8 cellular contexts compared by ENCODE assay signal in genomic region chr5:132180134-132180745, GRCh38. TPM values are rescaled to one million over a fixed set of nuclear protein-coding genes. Genes with fewer than 3 reads are reported as not detected.
DNase-seq lines count a peak whose midpoint lies in the region; ATAC-seq, FAIRE-seq and TF ChIP-seq lines count a peak whose summit lies in the region.

No MANE protein-coding gene starts in this region.

- no peak overlapping the region for H3K27ac ChIP-seq in endothelial cell of umbilical vein (ENCODE audit: insufficient read depth, low read depth, low read length)

- ATAC-seq in mucosa of descending colon (peak; percentile 77), GM18867 (IDR thresholded peaks at IDR 0.05; ENCODE audit: unreplicated experiment) (no peak), GM21447 (IDR thresholded peaks at IDR 0.05; ENCODE audit: unreplicated experiment) (no peak)

- peak; percentile 74 for DNase-seq in DMS53 treated with DMSO at 0.1 percent for 48 hours (lab: John Stamatoyannopoulos, UW; ENCODE audit: unreplicated experiment)
- DNase-seq in HFFc6 = peak; percentile 41
- DNase-seq in RPMI8226 = peak; percentile 65
- peak; percentile 78 for DNase-seq in endothelial cell of umbilical vein (ENCODE audit: low read depth, low spot score)
- DNase-seq in mucosa of descending colon = peak in 1 of 3 donors; percentile 27
- no peak for DNase-seq in effector CD4-positive, alpha-beta T cell

- no peak overlapping the region for H3K4me3 Mint-ChIP-seq in HFFc6

- H3K27me3 Mint-ChIP-seq in HFFc6 (ENCODE audit: insufficient read depth) = no peaks in the 10 kb centered on the region

- peaks cover 27% of the 10 kb centered on the region for H3K4me1 Mint-ChIP-seq in HFFc6 (ENCODE audit: low read depth)

- H3K9ac ChIP-seq in endothelial cell of umbilical vein (replicated peaks; ENCODE audit: extremely low read depth, insufficient read depth, low read length) = no peak overlapping the region

- H3K27ac Mint-ChIP-seq in HFFc6 = peak overlapping the region; percentile 44; the same call in 1 of the 2 replicates

- H3K4me2 ChIP-seq in endothelial cell of umbilical vein (ENCODE audit: insufficient read depth, low read length) = peak overlapping the region; percentile 48

- no peak overlapping the region for H2AFZ ChIP-seq in endothelial cell of umbilical vein (ENCODE audit: low read depth, low read length)

- no peaks in the 10 kb centered on the region for H4K20me1 ChIP-seq in endothelial cell of umbilical vein (replicated peaks; ENCODE audit: control insufficient read depth, extremely low read depth, insufficient read depth, low read length)

- H3K36me3 ChIP-seq in endothelial cell of umbilical vein (ENCODE audit: control insufficient read depth in 2 of 2, extremely low read depth in 1 of 2, insufficient read depth in 2 of 2, low read length in 2 of 2) (no peaks in the 10 kb centered on the region), mucosa of descending colon (ENCODE audit: low read depth) (no peaks in the 10 kb centered on the region)

- BruUV-seq in endothelial cell of umbilical vein (replicated peaks; lab: Mats Ljungman, UMichigan) = no TSS peak

- FAIRE-seq in endothelial cell of umbilical vein (lab: Jason Lieb, UNC) = peak; percentile 74

- POLR2A ChIA-PET in endothelial cell of umbilical vein (lab: Charles Lee) = no interaction called here

- CTCF ChIA-PET in endothelial cell of umbilical vein (lab: Charles Lee) = interaction anchor here (0.7 to 3.7 kb wide), 20 partner anchors 10 to 640 kb away, joined by 3 to 30 read pairs (median 4); partner anchors contain the start of genes CSF2, P4HA2, SLC22A4 and SLC22A5

- dilution Hi-C loops in endothelial cell of umbilical vein (cut with MboI; ENCODE audit: extremely low pct_ligation_motif_present, low sequenced_read_pairs) = no loop called here

- H3K27me3 ChIP-seq in endothelial cell of umbilical vein (ENCODE audit: control insufficient read depth in 2 of 2, insufficient read depth in 2 of 2, low read length in 2 of 2) = no peaks in the 10 kb centered on the region

- H3K9me3 ChIP-seq in endothelial cell of umbilical vein (replicated peaks; ENCODE audit: control insufficient read depth, insufficient read depth, low read length) = no peaks in the 10 kb centered on the region
- H3K9me3 ChIP-seq in mucosa of descending colon = no peaks in the 10 kb centered on the region

- H3K4me1 ChIP-seq in endothelial cell of umbilical vein (ENCODE audit: control insufficient read depth, extremely low read depth, insufficient read depth, low read length) (peaks cover 16% of the 10 kb centered on the region), mucosa of descending colon (ENCODE audit: low read depth) (peaks cover 6% of the 10 kb centered on the region)

- TF ChIP-seq CTCF in HFFc6 (IDR thresholded peaks at IDR 0.05) = peak; percentile 92
- peak; percentile 70 to 74 for TF ChIP-seq CTCF in endothelial cell of umbilical vein (IDR thresholded peaks at IDR 0.05; ENCODE audit: extremely low read depth in 1 of 2, insufficient read depth in 1 of 2, low read depth in 1 of 2, low read length in 2 of 2)
- TF ChIP-seq CTCF in mucosa of descending colon (IDR thresholded peaks at IDR 0.05) = peak; percentile 64

- H3K79me2 ChIP-seq in endothelial cell of umbilical vein (ENCODE audit: control insufficient read depth, insufficient read depth, low read length) = no peaks in the 10 kb centered on the region

- H3K36me3 Mint-ChIP-seq in HFFc6 (ENCODE audit: low read depth) = peaks cover 13% of the 10 kb centered on the region

- TF ChIP-seq POLR2A in endothelial cell of umbilical vein (IDR thresholded peaks at IDR 0.05; ENCODE audit: low read depth, low read length) = no peak

- H3K9me3 Mint-ChIP-seq in HFFc6 = peaks cover 4% of the 10 kb centered on the region

- H3K4me3 ChIP-seq in endothelial cell of umbilical vein (replicated peaks in 1 of 3; ENCODE audit: insufficient read depth in 1 of 3, low read depth in 1 of 3, low read length in 3 of 3) = no peak overlapping the region
- H3K4me3 ChIP-seq in mucosa of descending colon = no peak overlapping the region

- no peaks in the 10 kb centered on the region for H3K9me1 ChIP-seq in endothelial cell of umbilical vein (replicated peaks; ENCODE audit: control insufficient read depth, extremely low read depth, insufficient read depth, low read length)

- intact Hi-C loops in endothelial cell of umbilical vein (cut with micrococcal nuclease) = loop anchor here (1.0 to 5.0 kb wide), 4 partner anchors 93 to 317 kb away; no protein-coding TSS in a partner anchor
- intact Hi-C loops in mucosa of descending colon (cut with DNase I, micrococcal nuclease) = no loop called here

TF ChIP-seq in endothelial cell of umbilical vein, 7 proteins besides CTCF, POLR2A, EP300 and RAD21:
- TF ChIP-seq GATA2 (IDR thresholded peaks at IDR 0.05; ENCODE audit: insufficient read depth, insufficient read length, low read depth, low read length) = no peak
- no peak for TF ChIP-seq FOS (IDR thresholded peaks at IDR 0.05; ENCODE audit: borderline replicate concordance, insufficient read depth, low read length)
- no peak for TF ChIP-seq MAX (IDR thresholded peaks at IDR 0.05; ENCODE audit: insufficient read depth, insufficient read length)
- no peak for TF ChIP-seq EZH2 (IDR thresholded peaks at IDR 0.05; ENCODE audit: borderline replicate concordance, low read depth, low read length, severe bottlenecking)
- no peak for TF ChIP-seq JUN (IDR thresholded peaks at IDR 0.05; ENCODE audit: borderline replicate concordance, insufficient read depth, insufficient read length, low read depth)
- TF ChIP-seq MYC (IDR thresholded peaks at IDR 0.05; ENCODE audit: low read depth, low read length) = no peak
- TF ChIP-seq POLR2AphosphoS5 (IDR thresholded peaks at IDR 0.05; ENCODE audit: insufficient read depth, low read depth, low read length) = no peak

RNA-seq across cellular contexts. Expression of gene P4HA2, which starts 47.4 kb away (rescaled TPM):
- 100 to 1,000 TPM; 136 to 198 (median 142) TPM for total RNA-seq in HFFc6 (2021; fragmentation: NEBNext Ultra II Directional; extraction: Animal tissue kit (Norgen Biotek cat#: 25700))
- total RNA-seq in endothelial cell of umbilical vein = 37.4 and 37.6 TPM in 2 replicates
- polyA plus RNA-seq in endothelial cell of umbilical vein = 58.7 and 67.1 TPM in 2 replicates
- 47.2 and 48.0 TPM in 2 replicates for polyA plus RNA-seq in endothelial cell of umbilical vein (2011; cell fraction: cytosol; rRNA removed)
- 46.7 and 48.4 TPM in 2 replicates for polyA plus RNA-seq in endothelial cell of umbilical vein (2011; cell fraction: nucleus; rRNA removed)
- polyA plus RNA-seq in endothelial cell of umbilical vein (2012) = 48.9 and 64.0 TPM in 2 replicates
- 66.9 and 75.4 TPM in 2 replicates for polyA minus RNA-seq in endothelial cell of umbilical vein
- polyA minus RNA-seq in endothelial cell of umbilical vein (2011; cell fraction: cytosol; rRNA and poly(A)+ RNA removed) = 9.8 TPM
- 19.0 and 19.4 TPM in 2 replicates for polyA minus RNA-seq in endothelial cell of umbilical vein (2011; cell fraction: nucleus; rRNA and poly(A)+ RNA removed)
- 10 to 100 TPM; 47.0 to 65.0 (median 56.1) TPM for total RNA-seq in mucosa of descending colon
